Comparison of ENCODE assay signal across 1 cellular context in the genomic region with DNA sequence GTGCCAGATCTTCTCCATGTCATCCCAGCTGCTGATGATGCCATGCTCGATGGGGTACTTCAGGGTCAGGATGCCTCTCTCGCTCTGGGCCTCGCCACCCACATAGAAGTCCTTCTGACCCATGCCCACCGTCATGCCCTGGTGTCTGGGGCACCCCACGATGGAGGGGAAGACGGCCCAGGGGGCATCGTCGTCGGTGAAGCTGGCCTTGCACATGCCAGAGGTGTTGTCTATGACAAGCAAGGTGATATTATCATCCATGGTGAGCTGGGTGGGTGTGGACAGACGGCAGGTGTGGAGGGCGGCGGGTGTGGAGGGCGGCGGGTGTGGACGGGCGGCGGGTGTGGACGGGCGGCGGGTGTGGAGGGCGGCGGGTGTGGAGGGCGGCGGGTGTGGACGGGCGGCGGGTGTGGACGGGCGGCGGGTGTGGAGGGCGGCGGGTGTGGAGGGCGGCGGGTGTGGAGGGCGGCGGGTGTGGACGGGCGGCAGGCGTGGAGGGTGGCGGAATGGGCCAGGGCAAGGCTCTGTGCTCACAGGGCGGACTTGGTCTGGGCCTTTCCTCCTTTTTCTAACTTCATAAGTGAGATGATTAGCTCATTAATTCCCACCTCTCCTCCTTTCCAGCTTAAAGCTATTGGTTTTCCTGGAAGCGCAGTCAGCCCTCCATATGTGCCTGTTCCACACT.
TF ChIP-seq lines count a peak whose summit lies in the region.

No MANE protein-coding gene starts in this region.

TF ChIP-seq in HEK293, 187 proteins besides CTCF, POLR2A, EP300 and RAD21:
- peak; percentile 60; the same call in 1 of the 2 replicates for TF ChIP-seq KLF8 (tag by site-specific recombination; IDR thresholded peaks at IDR 0.05)
- TF ChIP-seq KLF1 (tag by site-specific recombination; IDR thresholded peaks at IDR 0.05), result peak; percentile 88
